In the genomic region with DNA sequence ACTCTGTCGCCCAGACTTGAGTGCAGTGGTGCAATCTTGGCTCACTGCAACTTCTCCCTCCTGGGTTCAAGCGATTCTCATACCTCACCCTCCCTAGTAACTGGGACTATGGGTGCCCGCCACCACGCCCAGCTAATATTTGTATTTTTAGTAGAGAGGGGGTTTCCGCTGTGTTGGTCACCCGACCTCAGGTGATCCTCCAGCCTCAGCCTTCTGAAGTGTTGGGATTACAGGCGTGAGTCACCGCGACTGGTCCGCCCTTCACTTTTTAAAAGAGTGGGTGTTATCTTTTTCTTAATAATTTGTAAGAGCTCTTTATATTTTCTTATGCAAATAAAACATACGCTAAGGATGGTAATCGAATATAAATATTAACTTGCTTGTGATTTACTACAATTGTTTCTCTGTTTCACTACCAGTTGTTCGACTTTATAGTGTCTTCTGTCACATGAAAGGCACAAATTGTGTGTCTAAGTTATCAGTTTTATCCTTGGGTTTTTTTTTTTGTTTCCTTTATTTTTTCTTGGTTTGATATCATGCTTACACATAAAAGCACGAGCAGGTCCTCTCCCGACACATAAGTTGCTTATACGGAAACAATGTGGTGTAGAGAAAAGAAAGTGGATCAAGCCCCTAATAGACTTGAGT, we compare ENCODE assay signal across 8 cellular contexts. TPM values are rescaled to one million over a fixed set of nuclear protein-coding genes. Genes with fewer than 3 reads are reported as not detected.
DNase-seq lines count a peak whose midpoint lies in the region; ATAC-seq and TF ChIP-seq lines count a peak whose summit lies in the region.

No MANE protein-coding gene starts in this region.

- no peaks in the 10 kb centered on the region for H3K27me3 Mint-ChIP-seq in activated B cell treated with CpG ODN at 0.5 μM for 24 hours

- peaks cover 35% of the 10 kb centered on the region for H3K36me3 Mint-ChIP-seq in activated B cell treated with CpG ODN at 0.5 μM for 24 hours (ENCODE audit: low read depth)

- peaks cover 3% of the 10 kb centered on the region for H3K36me3 ChIP-seq in skeletal muscle satellite cell (ENCODE audit: insufficient read depth, low read length)

- H3K4me2 ChIP-seq in skeletal muscle satellite cell (ENCODE audit: low read length) = peak overlapping the region; percentile 98

- H3K27ac ChIP-seq in HL-60 (replicated peaks) = peak overlapping the region; percentile 97

- CTCF ChIA-PET in activated B cell treated with CpG ODN at 0.5 μM for 24 hours (lab: Charles Lee) (no interaction called here), HEK293T (lab: Yijun Ruan, JAX) (no interaction called here)

- H3K9ac ChIP-seq in skeletal muscle satellite cell (ENCODE audit: low read depth, low read length) = peak overlapping the region; percentile 88

- POLR2A ChIA-PET in activated B cell treated with CpG ODN at 0.5 μM for 24 hours (lab: Charles Lee) = interaction anchor here (0.6 to 0.9 kb wide), 2 partner anchors 222 to 1162 kb away, joined by 3 to 4 read pairs; no protein-coding TSS in a partner anchor
- POLR2A ChIA-PET in HEK293T (lab: Yijun Ruan, JAX) = no interaction called here

- peaks cover 16% of the 10 kb centered on the region for H3K4me1 ChIP-seq in skeletal muscle satellite cell (ENCODE audit: control insufficient read depth, insufficient read depth, low read length)

- no peaks in the 10 kb centered on the region for H3K9me3 ChIP-seq in skeletal muscle satellite cell (replicated peaks; ENCODE audit: low read length)

- H3K9me3 Mint-ChIP-seq in activated B cell treated with CpG ODN at 0.5 μM for 24 hours = no peaks in the 10 kb centered on the region

- peak overlapping the region; percentile 95 for H3K4me3 Mint-ChIP-seq in activated B cell treated with CpG ODN at 0.5 μM for 24 hours

- intact Hi-C loops in activated B cell treated with CpG ODN at 0.5 μM for 24 hours (cut with micrococcal nuclease) (loop anchor here (1.0 to 10.0 kb wide), 7 partner anchors 35 to 1999 kb away; partner anchors contain the start of genes CDC20B, DHX29, MTREX and PLPP1), sciatic nerve (cut with DNase I) (no loop called here)

- H3K4me1 Mint-ChIP-seq in activated B cell treated with CpG ODN at 0.5 μM for 24 hours = peaks cover 28% of the 10 kb centered on the region

- H3K27ac Mint-ChIP-seq in activated B cell treated with CpG ODN at 0.5 μM for 24 hours = peak overlapping the region; percentile 97

- no peak for TF ChIP-seq CTCF in HL-60 (IDR thresholded peaks at IDR 0.05; ENCODE audit: insufficient read depth, low read length)
- no peak for TF ChIP-seq CTCF in activated B cell treated with CpG ODN at 0.5 μM for 24 hours (IDR thresholded peaks at IDR 0.05)
- TF ChIP-seq CTCF in fibroblast of mammary gland (conservative IDR thresholded peaks at IDR 0.05; ENCODE audit: control insufficient read depth, insufficient read depth, low read depth, low read length) = no peak

- no peak for DNase-seq in HL-60 (ENCODE audit: low read depth in 1 of 2, low spot score in 1 of 2)
- peak; percentile 25 for DNase-seq in activated B cell treated with CpG ODN at 0.5 μM for 24 hours
- no peak for DNase-seq in fibroblast of mammary gland (ENCODE audit: low read depth)
- no peak for DNase-seq in HEK293T (ENCODE audit: extremely low spot score)
- no peak for DNase-seq in mucosa of gallbladder (ENCODE audit: low spot score)
- no peak for DNase-seq in sciatic nerve (ENCODE audit: low spot score)

- no peaks in the 10 kb centered on the region for H3K27me3 ChIP-seq in HL-60 (ENCODE audit: insufficient read depth, poor library complexity, severe bottlenecking)
- no peaks in the 10 kb centered on the region for H3K27me3 ChIP-seq in skeletal muscle satellite cell (ENCODE audit: control insufficient read depth, insufficient read depth, low read length)

- ATAC-seq in activated B cell treated with CpG ODN at 0.5 μM for 24 hours (ENCODE audit: low read depth) = no peak
- no peak for ATAC-seq in sciatic nerve
- ATAC-seq in GM19467 (IDR thresholded peaks at IDR 0.05; ENCODE audit: unreplicated experiment) = no peak

- H3K4me3 ChIP-seq in HL-60 (replicated peaks; ENCODE audit: insufficient read depth, low read length) = peak overlapping the region; percentile 62
- H3K4me3 ChIP-seq in fibroblast of mammary gland (ENCODE audit: control insufficient read depth, low read depth, low read length) = peak overlapping the region; percentile 92
- peak overlapping the region; percentile 87 for H3K4me3 ChIP-seq in skeletal muscle satellite cell (ENCODE audit: low read length)

TF ChIP-seq in HEK293T, 16 proteins besides CTCF, POLR2A, EP300 and RAD21:
- TF ChIP-seq PKNOX1 (IDR thresholded peaks at IDR 0.05) (no peak), ZNF384 (IDR thresholded peaks at IDR 0.05) (no peak), LEF1 (IDR thresholded peaks at IDR 0.05; ENCODE audit: borderline replicate concordance) (no peak), ARNT (IDR thresholded peaks at IDR 0.05) (no peak), TARDBP (IDR thresholded peaks at IDR 0.05) (no peak), ELF4 (IDR thresholded peaks at IDR 0.05) (no peak), SUZ12 (IDR thresholded peaks at IDR 0.05) (no peak), FOXA1 (IDR thresholded peaks at IDR 0.05) (no peak), FOXM1 (IDR thresholded peaks at IDR 0.05; ENCODE audit: borderline replicate concordance) (no peak), HDGF (IDR thresholded peaks at IDR 0.05; ENCODE audit: borderline replicate concordance) (no peak), SP1 (IDR thresholded peaks at IDR 0.05) (no peak), FOXK2 (IDR thresholded peaks at IDR 0.05) (no peak), BHLHE40 (IDR thresholded peaks at IDR 0.05; ENCODE audit: borderline replicate concordance) (no peak), NFRKB (IDR thresholded peaks at IDR 0.05) (no peak), CTBP1 (IDR thresholded peaks at IDR 0.05; ENCODE audit: borderline replicate concordance) (no peak), L3MBTL2 (conservative IDR thresholded peaks at IDR 0.05) (no peak)

RNA-seq across cellular contexts. Expression of gene GPBP1, which starts 1.9 kb away (rescaled TPM):
- total RNA-seq in activated B cell treated with CpG ODN at 0.5 μM for 24 hours = 130 and 142 TPM in 2 replicates
- 38.2 and 39.3 TPM in 2 replicates for total RNA-seq in skeletal muscle satellite cell (2012; rRNA removed)
- 64.1 TPM for total RNA-seq in mucosa of gallbladder
- total RNA-seq in sciatic nerve = 102 TPM
